Comparison of ENCODE assay signal across 9 cellular contexts in the genomic region with DNA sequence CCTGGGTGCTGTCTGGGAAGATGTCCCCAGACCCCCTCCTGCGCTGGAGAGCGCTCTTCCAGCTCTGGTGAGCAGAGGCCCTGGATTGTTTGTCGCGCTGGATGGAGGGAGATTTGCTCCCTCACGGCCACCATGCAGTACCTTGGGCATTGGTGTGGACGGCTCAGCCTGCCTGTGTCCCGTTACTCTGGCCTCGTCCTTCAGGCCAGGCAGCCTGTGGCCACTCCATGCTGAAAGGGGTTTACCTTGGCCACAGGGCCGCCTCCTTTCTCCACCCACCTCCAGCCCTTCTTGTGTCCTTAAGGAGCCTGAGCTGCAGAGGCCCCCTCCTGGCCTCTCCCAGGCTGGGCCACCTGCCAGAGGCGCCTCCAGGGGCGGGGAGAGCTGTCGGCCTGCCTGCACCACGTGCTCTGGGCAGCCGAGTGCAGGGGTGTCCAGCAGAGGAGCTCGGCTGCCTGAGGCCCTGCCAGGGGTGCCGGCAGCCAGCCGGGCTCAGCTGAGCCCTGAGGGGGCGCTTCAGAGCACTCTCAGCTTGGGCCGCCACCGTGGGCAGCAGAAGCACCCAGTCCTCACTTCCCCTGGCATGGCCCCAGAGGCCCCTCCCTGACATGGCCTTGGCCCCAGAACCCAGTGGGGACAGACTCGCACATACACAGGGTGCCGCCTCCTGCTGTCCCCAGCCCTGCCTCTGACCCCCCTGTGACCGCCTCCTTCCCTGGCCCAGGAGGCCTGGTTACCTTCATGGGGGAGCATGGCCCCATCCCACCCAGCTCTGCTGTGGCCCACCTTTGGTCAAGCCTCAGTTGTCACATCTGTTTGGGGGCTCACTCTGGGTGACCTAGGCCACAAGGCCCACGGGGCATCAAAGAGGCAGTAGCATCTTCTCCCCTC. TPM values are rescaled to one million over a fixed set of nuclear protein-coding genes. Genes with fewer than 3 reads are reported as not detected.
A peak's percentile ranks its signal among the peaks of the same experiment; 100 is the strongest.
DNase-seq lines count a peak whose midpoint lies in the region; TF ChIP-seq lines count a peak whose summit lies in the region.
"Had no signal": no experiment of that assay in that cellular context is flagged by ENCODE, and none has a peak within 500 bp of the region (broad histone marks: within the 10 kb centered on the region; RNA-seq: fewer than 3 reads in every experiment).

No MANE protein-coding gene starts in this region.

- peak overlapping the region; percentile 30 for H3K56ac ChIP-seq in mesendoderm (ENCODE audit: low read length)

- no peak overlapping the region for H4K5ac ChIP-seq in mesendoderm (ENCODE audit: low read length)

- H3K36me3 ChIP-seq in mesendoderm (ENCODE audit: control insufficient read depth, insufficient read depth, low read length), result peaks cover 2% of the 10 kb centered on the region
- H3K36me3 ChIP-seq: BLaER1 had no signal

- no peaks in the 10 kb centered on the region for H3K4me1 ChIP-seq in mesendoderm (ENCODE audit: control insufficient read depth, low read depth, low read length)

- H4K8ac ChIP-seq in mesendoderm (ENCODE audit: low read depth, low read length), result no peak overlapping the region

- intact Hi-C loops in dorsolateral prefrontal cortex (cut with DNase I), result loop anchor here (2.0 to 10.0 kb wide), 3 partner anchors 28 to 352 kb away; a partner anchor contains a TSS

- no peak overlapping the region for H3K18ac ChIP-seq in mesendoderm (ENCODE audit: low read length)

- peak overlapping the region in 1 of 59 donors; percentile 18 for H3K27ac ChIP-seq in dorsolateral prefrontal cortex
- no peak overlapping the region for H3K27ac ChIP-seq in mesendoderm (ENCODE audit: low read depth, low read length)
- H3K27ac ChIP-seq: BLaER1 had no signal

- TF ChIP-seq CTCF in dorsolateral prefrontal cortex (IDR thresholded peaks at IDR 0.05 in 54 of 56, conservative IDR thresholded peaks at IDR 0.05 in 2 of 56; ENCODE audit: low read depth in 1 of 56, partially characterized antibody in 56 of 56), result peak in 19 of 56 donors; percentile 10 to 35 (median 16)

- H2BK15ac ChIP-seq in mesendoderm (replicated peaks; ENCODE audit: low read depth), result no peak overlapping the region

- no peak overlapping the region for H3K9ac ChIP-seq in mesendoderm (ENCODE audit: low read length)
- H3K9ac ChIP-seq: BLaER1 had no signal

- H3K79me2 ChIP-seq in mesendoderm (ENCODE audit: control insufficient read depth, insufficient read depth, low read length), result peaks cover 27% of the 10 kb centered on the region

- H3K23ac ChIP-seq in mesendoderm (ENCODE audit: low read length), result no peak overlapping the region

- no peak overlapping the region for H3K4ac ChIP-seq in mesendoderm (ENCODE audit: low read depth, low read length)

- WGBS in mesendoderm (ENCODE audit: extremely low coverage, insufficient coverage, low lambda C conversion rate), result no CpG with 5 or more reads among the region's 24 CpGs

- no peak overlapping the region for H2BK120ac ChIP-seq in mesendoderm (ENCODE audit: low read depth, low read length)

- H3K27me3 ChIP-seq in dorsolateral prefrontal cortex (peaks cover 0 to 68% (median 36%) of the 10 kb centered on the region in 45 donors), mesendoderm (ENCODE audit: insufficient read depth, low read length, poor library complexity) (no peaks in the 10 kb centered on the region)

- in situ Hi-C loops in KBM-7 (cut with MboI; ENCODE audit: low pct_unique_long_range_greater_than_20kb, low sequenced_read_pairs), result no loop called here

- no peak overlapping the region for H2AK5ac ChIP-seq in mesendoderm (ENCODE audit: low read length)

- DNase-seq in NCI-H1105 treated with DMSO at 0.1 percent for 48 hours (lab: John Stamatoyannopoulos, UW), result peak; percentile 51
- no peak for DNase-seq in NCI-H1105 (lab: John Stamatoyannopoulos, UW)
- peak; percentile 12 for DNase-seq in NCI-H345 treated with DMSO at 0.1 percent for 48 hours (lab: John Stamatoyannopoulos, UW; ENCODE audit: unreplicated experiment)
- peak in 1 of 10 donors; percentile 29 for DNase-seq in dorsolateral prefrontal cortex
- no peak for DNase-seq in mesendoderm
- no peak for DNase-seq in activated CD8-positive, alpha-beta memory T cell treated with anti-CD3 and anti-CD28 coated beads for 24 hours
- DNase-seq in KBM-7, result no peak
- no peak for DNase-seq in NCI-H446 treated with DMSO at 0.1 percent for 48 hours (lab: John Stamatoyannopoulos, UW)

- no peak overlapping the region for H2BK5ac ChIP-seq in mesendoderm (ENCODE audit: low read length)

- H3K4me2 ChIP-seq in mesendoderm (ENCODE audit: low read length), result no peak overlapping the region

- H3K4me3 ChIP-seq in dorsolateral prefrontal cortex (peak overlapping the region in 33 of 59 donors; percentile 42 to 79 (median 68)), mesendoderm (ENCODE audit: low read length) (no peak overlapping the region)
- H3K4me3 ChIP-seq: BLaER1 had no signal

- peaks cover 14% of the 10 kb centered on the region for H3K79me1 ChIP-seq in mesendoderm (ENCODE audit: low read length)

RNA-seq across cellular contexts. Expression of a gene that starts 3.4 kb away (rescaled TPM):
- total RNA-seq in dorsolateral prefrontal cortex, result 10 to 100 TPM; 12.7 to 68.0 (median 31.1) TPM
- 110 TPM for polyA plus RNA-seq in mesendoderm (2013, experiment 1 of 2)
- 112 TPM for polyA plus RNA-seq in mesendoderm (2013, experiment 2 of 2)

RNA-seq across cellular contexts. Expression of a gene that starts 30.8 kb away (rescaled TPM):
- total RNA-seq in dorsolateral prefrontal cortex, result 10 to 100 TPM; 33.4 to 74.6 (median 51.9) TPM
- polyA plus RNA-seq in mesendoderm (2013, experiment 1 of 2), result 9.5 TPM
- 9.3 TPM for polyA plus RNA-seq in mesendoderm (2013, experiment 2 of 2)

RNA-seq across cellular contexts. Expression of a gene that starts 59.5 kb away (rescaled TPM):
- total RNA-seq in dorsolateral prefrontal cortex, result not detected
- 17.5 TPM for polyA plus RNA-seq in mesendoderm (2013, experiment 1 of 2)
- 17.8 TPM for polyA plus RNA-seq in mesendoderm (2013, experiment 2 of 2)

Comparison
In these comparisons a context has a peak if more than half of its experiments do, and no peak if none do; other contexts are left out.
1. DNase-seq: peak in NCI-H1105 treated with DMSO at 0.1 percent for 48 hours (single experiment) and NCI-H345 treated with DMSO at 0.1 percent for 48 hours (single experiment); none in NCI-H1105 (single experiment), mesendoderm (single experiment), activated CD8-positive, alpha-beta memory T cell treated with anti-CD3 and anti-CD28 coated beads for 24 hours (single experiment), KBM-7 (single experiment) and NCI-H446 treated with DMSO at 0.1 percent for 48 hours (single experiment).